In genomic region chr3:45544719-45545296, GRCh38 we compare ENCODE assay signal across 11 cellular contexts. TPM values are rescaled to one million over a fixed set of nuclear protein-coding genes. Genes with fewer than 3 reads are reported as not detected.
A peak's percentile ranks its signal among the peaks of the same experiment; 100 is the strongest.
DNase-seq lines count a peak whose midpoint lies in the region; ATAC-seq, FAIRE-seq and TF ChIP-seq lines count a peak whose summit lies in the region.
"Had no signal": no experiment of that assay in that cellular context is flagged by ENCODE, and none has a peak within 500 bp of the region (broad histone marks: within the 10 kb centered on the region; RNA-seq: fewer than 3 reads in every experiment).

No MANE protein-coding gene starts in this region.

- H3K36me3 ChIP-seq in K562 (ENCODE audit: control insufficient read depth, insufficient read depth, low read length) (peaks cover 32% of the 10 kb centered on the region; the same call in 2 of the 3 replicates), right atrium auricular region (no peaks in the 10 kb centered on the region), thyroid gland (no peaks in the 10 kb centered on the region), HAP-1 (replicated peaks) (no peaks in the 10 kb centered on the region; the same call in none of the 2 replicates)

- H3K9me1 ChIP-seq in K562 (ENCODE audit: control insufficient read depth, insufficient read depth, low read length) = no peaks in the 10 kb centered on the region

- intact Hi-C loops in K562 (cut with micrococcal nuclease) (loop anchor here (5.0 kb wide), 1 partner anchor 318 kb away; the partner anchor contains the start of gene TMEM158), thyroid gland (cut with DNase I) (no loop called here)
- intact Hi-C loops in activated CD4-positive, alpha-beta T cell treated with anti-CD3 and anti-CD28 coated beads for 36 hours (cut with DNase I, micrococcal nuclease) = loop anchor here in 1 of 2 experiments (5.0 kb wide), 1 partner anchor 33 kb away; no protein-coding TSS in a partner anchor

- no TSS peak for BruUV-seq in K562 (replicated peaks; lab: Mats Ljungman, UMichigan)

- ATAC-seq in K562 = peak; percentile 37
- ATAC-seq in activated CD4-positive, alpha-beta T cell treated with anti-CD3 and anti-CD28 coated beads for 36 hours = no peak

- peaks cover 13 to 30% of the 10 kb centered on the region in 2 experiments for H3K4me1 ChIP-seq in K562 (replicated peaks in 1 of 2; ENCODE audit: control insufficient read depth in 2 of 2, insufficient read depth in 2 of 2, low read length in 2 of 2)
- peaks cover 0 to 42% of the 10 kb centered on the region in 2 donors for H3K4me1 ChIP-seq in right atrium auricular region
- peaks cover 8 to 25% of the 10 kb centered on the region in 2 donors for H3K4me1 ChIP-seq in thyroid gland
- H3K4me1 ChIP-seq in HAP-1 = no peaks in the 10 kb centered on the region

- H4K20me1 ChIP-seq in K562 (replicated peaks; ENCODE audit: control insufficient read depth, insufficient read depth, low read length) = no peaks in the 10 kb centered on the region

- peak overlapping the region; percentile 60; the same call in 1 of the 2 replicates for H3K4me2 ChIP-seq in K562 (ENCODE audit: insufficient read depth, low read length)

- H3K27me3 Mint-ChIP-seq in HFFc6 (ENCODE audit: insufficient read depth) = peaks cover 8% of the 10 kb centered on the region
- no peaks in the 10 kb centered on the region for H3K27me3 Mint-ChIP-seq in activated CD4-positive, alpha-beta T cell treated with anti-CD3 and anti-CD28 coated beads for 36 hours

- H3K27ac Mint-ChIP-seq in HFFc6 = peak overlapping the region; percentile 66
- no peak overlapping the region for H3K27ac Mint-ChIP-seq in activated CD4-positive, alpha-beta T cell treated with anti-CD3 and anti-CD28 coated beads for 36 hours

- no peaks in the 10 kb centered on the region for H3K9me3 Mint-ChIP-seq in HFFc6
- no peaks in the 10 kb centered on the region for H3K9me3 Mint-ChIP-seq in activated CD4-positive, alpha-beta T cell treated with anti-CD3 and anti-CD28 coated beads for 36 hours (ENCODE audit: low read depth)

- no peaks in the 10 kb centered on the region for H3K79me2 ChIP-seq in K562 (ENCODE audit: control insufficient read depth, insufficient read depth, low read length)

- H3K9ac ChIP-seq in K562 (ENCODE audit: insufficient read depth in 1 of 2, low read depth in 2 of 2, low read length in 2 of 2) = peak overlapping the region in 1 of 2 experiments; percentile 18; a peak in 2 of 4 replicates

- peaks cover 20% of the 10 kb centered on the region for H3K36me3 Mint-ChIP-seq in HFFc6 (ENCODE audit: low read depth)
- peaks cover 11% of the 10 kb centered on the region for H3K36me3 Mint-ChIP-seq in activated CD4-positive, alpha-beta T cell treated with anti-CD3 and anti-CD28 coated beads for 36 hours (ENCODE audit: low read depth)

- POLR2A ChIA-PET in K562 (lab: Yijun Ruan, JAX) = interaction anchor here (0.6 to 2.0 kb wide), 4 partner anchors 9 to 799 kb away, joined by 3 to 8 read pairs (median 6); no protein-coding TSS in a partner anchor
- POLR2A ChIA-PET in activated CD4-positive, alpha-beta T cell treated with anti-CD3 and anti-CD28 coated beads for 36 hours (lab: Charles Lee) = no interaction called here

- no peak overlapping the region for H3K4me3 ChIP-seq in K562
- no peak overlapping the region for H3K4me3 ChIP-seq in right atrium auricular region
- no peak overlapping the region for H3K4me3 ChIP-seq in thyroid gland (replicated peaks in 1 of 3)
- no peak overlapping the region for H3K4me3 ChIP-seq in HAP-1

- H2AFZ ChIP-seq in K562 (ENCODE audit: low read depth, low read length) = no peak overlapping the region

- no peak for TF ChIP-seq EP300 in K562 (IDR thresholded peaks at IDR 0.05; ENCODE audit: low read length)

- H3K9me3 ChIP-seq in K562 (replicated peaks; ENCODE audit: control insufficient read depth, insufficient read depth, low read depth, low read length) (no peaks in the 10 kb centered on the region), right atrium auricular region (no peaks in the 10 kb centered on the region), thyroid gland (no peaks in the 10 kb centered on the region), HAP-1 (no peaks in the 10 kb centered on the region)

- H3K27ac ChIP-seq in K562 (ENCODE audit: extremely low read depth, low read depth, low read length) = peak overlapping the region; percentile 74; the same call in 2 of the 3 replicates
- peak overlapping the region; percentile 35 to 50 for H3K27ac ChIP-seq in right atrium auricular region
- H3K27ac ChIP-seq in substantia nigra (ENCODE audit: low read depth, low read length, poor library complexity, severe bottlenecking) = peak overlapping the region; percentile 97
- H3K27ac ChIP-seq in thyroid gland = no peak overlapping the region

- 62% methylated on average over 8 of the region's 8 CpGs for WGBS in K562 (ENCODE audit: insufficient coverage, low coverage, missing lambda C conversion rate)
- 87 to 88% methylated on average over 7 to 8 of the region's 8 CpGs for WGBS in thyroid gland, 2 donors

- H3K4me1 Mint-ChIP-seq in HFFc6 (ENCODE audit: low read depth) = peaks cover 60% of the 10 kb centered on the region
- H3K4me1 Mint-ChIP-seq in activated CD4-positive, alpha-beta T cell treated with anti-CD3 and anti-CD28 coated beads for 36 hours = no peaks in the 10 kb centered on the region

- DNase-seq in HFFc6 = no peak
- peak in 2 of 4 experiments; percentile 51 to 66 for DNase-seq in K562 (ENCODE audit: extremely low read depth in 1 of 4, low spot score in 3 of 4)
- DNase-seq in right atrium auricular region (ENCODE audit: low spot score) = no peak
- DNase-seq in substantia nigra (lab: John Stamatoyannopoulos, UW) = no peak
- DNase-seq in thyroid gland = no peak
- DNase-seq in HAP-1 (ENCODE audit: low spot score in 2 of 2) = no peak
- DNase-seq in activated CD4-positive, alpha-beta T cell treated with anti-CD3 and anti-CD28 coated beads for 36 hours = no peak
- DNase-seq: central memory CD4-positive, alpha-beta T cell; DMS79; NCI-H1930; T-helper 9 cell had no signal

- TF ChIP-seq CTCF in HFFc6 (IDR thresholded peaks at IDR 0.05) = peak; percentile 58
- TF ChIP-seq CTCF in K562 (IDR thresholded peaks at IDR 0.05 in 2 of 3, conservative IDR thresholded peaks at IDR 0.05 in 1 of 3; ENCODE audit: insufficient read depth in 2 of 3, low read depth in 1 of 3, low read length in 3 of 3) = peak in 2 of 3 experiments; percentile 24 to 58; a peak in 4 of 6 replicates
- no peak for TF ChIP-seq CTCF in right atrium auricular region (IDR thresholded peaks at IDR 0.05)
- no peak for TF ChIP-seq CTCF in thyroid gland (IDR thresholded peaks at IDR 0.05)

- no peak for FAIRE-seq in K562 (lab: Jason Lieb, UNC)

- no peak overlapping the region for H3K4me3 Mint-ChIP-seq in HFFc6
- H3K4me3 Mint-ChIP-seq in activated CD4-positive, alpha-beta T cell treated with anti-CD3 and anti-CD28 coated beads for 36 hours = no peak overlapping the region

- H3K27me3 ChIP-seq in K562 (ENCODE audit: control insufficient read depth in 2 of 2, insufficient read depth in 2 of 2, low read length in 2 of 2) (no peaks in the 10 kb centered on the region), right atrium auricular region (no peaks in the 10 kb centered on the region), thyroid gland (no peaks in the 10 kb centered on the region), HAP-1 (ENCODE audit: low read depth) (no peaks in the 10 kb centered on the region)

- TF ChIP-seq POLR2A in K562 (conservative IDR thresholded peaks at IDR 0.05) = no peak
- TF ChIP-seq POLR2A in thyroid gland (IDR thresholded peaks at IDR 0.05) = no peak

- in situ Hi-C loops in K562 (cut with MboI) (no loop called here), HAP-1 (cut with MboI; ENCODE audit: low sequenced_read_pairs) (no loop called here)

- CTCF ChIA-PET in K562 (lab: Yijun Ruan, JAX; ENCODE audit: low intra/inter-chr PET ratio) = interaction anchor here (1.1 kb wide), 1 partner anchor 111 kb away, joined by 3 read pairs; no protein-coding TSS in a partner anchor
- CTCF ChIA-PET in activated CD4-positive, alpha-beta T cell treated with anti-CD3 and anti-CD28 coated beads for 36 hours (lab: Charles Lee) = interaction anchor here (0.6 to 3.6 kb wide), 10 partner anchors 8 to 1585 kb away, joined by 3 to 16 read pairs (median 4); no protein-coding TSS in a partner anchor

- no peak; a peak in 1 of 4 replicates for TF ChIP-seq RAD21 in K562 (CRISPR knock-in tag; conservative IDR thresholded peaks at IDR 0.05 in 1 of 2, IDR thresholded peaks at IDR 0.05 in 1 of 2)

TF ChIP-seq in K562, 482 proteins besides CTCF, POLR2A, EP300 and RAD21 (continues in another document):
- TF ChIP-seq ZNF197 (CRISPR knock-in tag; IDR thresholded peaks at IDR 0.05; ENCODE audit: low read depth) (no peak), SETDB1 (IDR thresholded peaks at IDR 0.05; ENCODE audit: low read length) (no peak)

RNA-seq across cellular contexts. Expression of gene LIMD1, which starts 49.7 kb away (rescaled TPM):
- 10 to 100 TPM; 25.0 to 34.8 (median 27.2) TPM for total RNA-seq in HFFc6 (2021; fragmentation: NEBNext Ultra II Directional; extraction: Animal tissue kit (Norgen Biotek cat#: 25700))
- 68.0 and 142 TPM in 2 replicates for total RNA-seq in K562 (2011; cell fraction: chromatin; rRNA removed; ENCODE audit: low replicate concordance)
- total RNA-seq in K562 (2011; cell fraction: nucleolus; rRNA removed) = 68.2 and 70.8 TPM in 2 replicates
- total RNA-seq in K562 (2011; cell fraction: nucleoplasm; rRNA removed) = 73.4 and 82.1 TPM in 2 replicates
- total RNA-seq in K562 (2014; rRNA removed) = 12.4 and 19.0 TPM in 2 replicates
- 12.9 and 15.4 TPM in 2 replicates for total RNA-seq in K562 (2014; rRNA removed; fragmentation: Illumina TruSeq; extraction: Trizol)
- total RNA-seq in K562 (2015; rRNA removed; fragmentation: Illumina TruSeq; extraction: Trizol) = 15.8 and 17.7 TPM in 2 replicates
- 31.2 and 34.5 TPM in 2 replicates for total RNA-seq in K562 (2021)
- polyA plus RNA-seq in K562 (2011; rRNA removed) = 21.2 and 25.8 TPM in 2 replicates
- 17.5 and 23.9 TPM in 2 replicates for polyA plus RNA-seq in K562 (2011; cell fraction: cytosol; rRNA removed)
- polyA plus RNA-seq in K562 (2011; cell fraction: nucleus; rRNA removed) = 64.7 and 116 TPM in 2 replicates
- polyA plus RNA-seq in K562 (2012) = 16.4 and 17.1 TPM in 2 replicates
- 15.7 and 16.9 TPM in 2 replicates for polyA plus RNA-seq in K562 (2014; fragmentation: Illumina TruSeq; extraction: Trizol)
- polyA plus RNA-seq in K562 (2014; fragmentation: Nextera tagmentation; extraction: Ambion mirVana) = 1 to 10 TPM; 1.3 to 1.4 TPM
- polyA plus RNA-seq in K562 (2014; rRNA removed) = 15.6 and 17.5 TPM in 2 replicates
- polyA minus RNA-seq in K562 (2011; rRNA and poly(A)+ RNA removed) = 20.8 and 31.8 TPM in 2 replicates
- polyA minus RNA-seq in K562 (2011; cell fraction: cytosol; rRNA and poly(A)+ RNA removed) = 22.5 and 23.9 TPM in 2 replicates
- 27.7 and 31.9 TPM in 2 replicates for polyA minus RNA-seq in K562 (2011; cell fraction: nucleus; rRNA and poly(A)+ RNA removed)
- 10 to 100 TPM; 15.8 to 19.4 TPM for total RNA-seq in right atrium auricular region
- total RNA-seq in thyroid gland = 10 to 100 TPM; 43.4 to 59.2 (median 52.1) TPM
- 10 to 100 TPM; 20.1 to 22.9 TPM for total RNA-seq in activated CD4-positive, alpha-beta T cell treated with anti-CD3 and anti-CD28 coated beads for 36 hours

Comparison
In these comparisons a context has a peak if more than half of its experiments do, and no peak if none do; other contexts are left out.
1. CTCF ChIP-seq: peak in HFFc6 (single experiment) and K562 (2 of 3); none in right atrium auricular region (0 of 2) and thyroid gland (0 of 6).
2. H3K27ac ChIP-seq: peak in K562 (single experiment), right atrium auricular region (2 of 2) and substantia nigra (single experiment); none in thyroid gland (0 of 3).